1 cellular context compared by ENCODE assay signal in the genomic region with DNA sequence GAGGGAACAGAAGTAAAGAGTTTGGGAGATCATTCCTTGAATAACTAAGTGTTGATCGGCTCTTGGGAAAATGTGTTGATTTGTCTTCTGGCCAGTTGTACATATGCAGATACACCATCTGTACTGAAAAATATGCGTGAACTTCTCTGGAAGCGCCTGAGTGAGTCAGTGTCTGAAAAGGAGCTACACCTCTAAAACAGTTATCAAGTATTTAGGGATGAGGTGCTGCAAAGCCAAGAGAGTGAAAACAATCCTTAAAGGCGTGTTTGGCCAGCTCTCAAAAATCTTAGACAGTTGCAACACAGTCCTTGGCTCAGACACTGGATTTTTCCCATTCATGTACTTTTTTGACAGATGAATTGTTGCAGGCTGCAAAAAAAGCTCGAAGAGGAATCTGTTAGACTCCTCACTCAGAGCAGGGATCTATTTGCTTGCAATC.
TF ChIP-seq lines count a peak whose summit lies in the region.

No MANE protein-coding gene starts in this region.

TF ChIP-seq in HepG2, 621 proteins besides CTCF, POLR2A, EP300 and RAD21 (continued from another document):
- TF ChIP-seq, protein P1, sequence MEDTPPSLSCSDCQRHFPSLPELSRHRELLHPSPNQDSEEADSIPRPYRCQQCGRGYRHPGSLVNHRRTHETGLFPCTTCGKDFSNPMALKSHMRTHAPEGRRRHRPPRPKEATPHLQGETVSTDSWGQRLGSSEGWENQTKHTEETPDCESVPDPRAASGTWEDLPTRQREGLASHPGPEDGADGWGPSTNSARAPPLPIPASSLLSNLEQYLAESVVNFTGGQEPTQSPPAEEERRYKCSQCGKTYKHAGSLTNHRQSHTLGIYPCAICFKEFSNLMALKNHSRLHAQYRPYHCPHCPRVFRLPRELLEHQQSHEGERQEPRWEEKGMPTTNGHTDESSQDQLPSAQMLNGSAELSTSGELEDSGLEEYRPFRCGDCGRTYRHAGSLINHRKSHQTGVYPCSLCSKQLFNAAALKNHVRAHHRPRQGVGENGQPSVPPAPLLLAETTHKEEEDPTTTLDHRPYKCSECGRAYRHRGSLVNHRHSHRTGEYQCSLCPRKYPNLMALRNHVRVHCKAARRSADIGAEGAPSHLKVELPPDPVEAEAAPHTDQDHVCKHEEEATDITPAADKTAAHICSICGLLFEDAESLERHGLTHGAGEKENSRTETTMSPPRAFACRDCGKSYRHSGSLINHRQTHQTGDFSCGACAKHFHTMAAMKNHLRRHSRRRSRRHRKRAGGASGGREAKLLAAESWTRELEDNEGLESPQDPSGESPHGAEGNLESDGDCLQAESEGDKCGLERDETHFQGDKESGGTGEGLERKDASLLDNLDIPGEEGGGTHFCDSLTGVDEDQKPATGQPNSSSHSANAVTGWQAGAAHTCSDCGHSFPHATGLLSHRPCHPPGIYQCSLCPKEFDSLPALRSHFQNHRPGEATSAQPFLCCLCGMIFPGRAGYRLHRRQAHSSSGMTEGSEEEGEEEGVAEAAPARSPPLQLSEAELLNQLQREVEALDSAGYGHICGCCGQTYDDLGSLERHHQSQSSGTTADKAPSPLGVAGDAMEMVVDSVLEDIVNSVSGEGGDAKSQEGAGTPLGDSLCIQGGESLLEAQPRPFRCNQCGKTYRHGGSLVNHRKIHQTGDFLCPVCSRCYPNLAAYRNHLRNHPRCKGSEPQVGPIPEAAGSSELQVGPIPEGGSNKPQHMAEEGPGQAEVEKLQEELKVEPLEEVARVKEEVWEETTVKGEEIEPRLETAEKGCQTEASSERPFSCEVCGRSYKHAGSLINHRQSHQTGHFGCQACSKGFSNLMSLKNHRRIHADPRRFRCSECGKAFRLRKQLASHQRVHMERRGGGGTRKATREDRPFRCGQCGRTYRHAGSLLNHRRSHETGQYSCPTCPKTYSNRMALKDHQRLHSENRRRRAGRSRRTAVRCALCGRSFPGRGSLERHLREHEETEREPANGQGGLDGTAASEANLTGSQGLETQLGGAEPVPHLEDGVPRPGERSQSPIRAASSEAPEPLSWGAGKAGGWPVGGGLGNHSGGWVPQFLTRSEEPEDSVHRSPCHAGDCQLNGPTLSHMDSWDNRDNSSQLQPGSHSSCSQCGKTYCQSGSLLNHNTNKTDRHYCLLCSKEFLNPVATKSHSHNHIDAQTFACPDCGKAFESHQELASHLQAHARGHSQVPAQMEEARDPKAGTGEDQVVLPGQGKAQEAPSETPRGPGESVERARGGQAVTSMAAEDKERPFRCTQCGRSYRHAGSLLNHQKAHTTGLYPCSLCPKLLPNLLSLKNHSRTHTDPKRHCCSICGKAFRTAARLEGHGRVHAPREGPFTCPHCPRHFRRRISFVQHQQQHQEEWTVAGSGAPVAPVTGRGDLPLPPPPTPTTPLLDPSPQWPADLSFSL (CRISPR knock-in tag; IDR thresholded peaks at IDR 0.05) = no peak
- TF ChIP-seq, protein P2, sequence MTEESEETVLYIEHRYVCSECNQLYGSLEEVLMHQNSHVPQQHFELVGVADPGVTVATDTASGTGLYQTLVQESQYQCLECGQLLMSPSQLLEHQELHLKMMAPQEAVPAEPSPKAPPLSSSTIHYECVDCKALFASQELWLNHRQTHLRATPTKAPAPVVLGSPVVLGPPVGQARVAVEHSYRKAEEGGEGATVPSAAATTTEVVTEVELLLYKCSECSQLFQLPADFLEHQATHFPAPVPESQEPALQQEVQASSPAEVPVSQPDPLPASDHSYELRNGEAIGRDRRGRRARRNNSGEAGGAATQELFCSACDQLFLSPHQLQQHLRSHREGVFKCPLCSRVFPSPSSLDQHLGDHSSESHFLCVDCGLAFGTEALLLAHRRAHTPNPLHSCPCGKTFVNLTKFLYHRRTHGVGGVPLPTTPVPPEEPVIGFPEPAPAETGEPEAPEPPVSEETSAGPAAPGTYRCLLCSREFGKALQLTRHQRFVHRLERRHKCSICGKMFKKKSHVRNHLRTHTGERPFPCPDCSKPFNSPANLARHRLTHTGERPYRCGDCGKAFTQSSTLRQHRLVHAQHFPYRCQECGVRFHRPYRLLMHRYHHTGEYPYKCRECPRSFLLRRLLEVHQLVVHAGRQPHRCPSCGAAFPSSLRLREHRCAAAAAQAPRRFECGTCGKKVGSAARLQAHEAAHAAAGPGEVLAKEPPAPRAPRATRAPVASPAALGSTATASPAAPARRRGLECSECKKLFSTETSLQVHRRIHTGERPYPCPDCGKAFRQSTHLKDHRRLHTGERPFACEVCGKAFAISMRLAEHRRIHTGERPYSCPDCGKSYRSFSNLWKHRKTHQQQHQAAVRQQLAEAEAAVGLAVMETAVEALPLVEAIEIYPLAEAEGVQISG (CRISPR knock-in tag; IDR thresholded peaks at IDR 0.05) = no peak
- TF ChIP-seq HOXA9 (CRISPR knock-in tag; IDR thresholded peaks at IDR 0.05; ENCODE audit: borderline replicate concordance) = no peak
